8 cellular contexts compared by ENCODE assay signal in genomic region chr7:5429857-5430611, GRCh38. TPM values are rescaled to one million over a fixed set of nuclear protein-coding genes. Genes with fewer than 3 reads are reported as not detected.
DNase-seq lines count a peak whose midpoint lies in the region; FAIRE-seq and TF ChIP-seq lines count a peak whose summit lies in the region.

No MANE protein-coding gene starts in this region.

- WGBS in suprapubic skin: 16% methylated on average over 24 of the region's 30 CpGs

- H3K4me3 Mint-ChIP-seq in Calu3 (ENCODE audit: low read depth, unreplicated experiment): peak overlapping the region; percentile 99

- intact Hi-C loops in Calu3 (cut with micrococcal nuclease; ENCODE audit: unreplicated experiment): no loop called here

- no TSS peak for BruUV-seq in Calu3 (replicated peaks; lab: Mats Ljungman, UMichigan)

- H3K4me3 ChIP-seq in bronchial epithelial cell (ENCODE audit: low read depth, low read length): peak overlapping the region; percentile 86
- peak overlapping the region; percentile 82 for H3K4me3 ChIP-seq in suprapubic skin

- TF ChIP-seq POLR2A in suprapubic skin (IDR thresholded peaks at IDR 0.05): no peak
- no peak for TF ChIP-seq POLR2A in GM12892 (IDR thresholded peaks at IDR 0.05; ENCODE audit: low read depth, low read length)

- H3K27me3 ChIP-seq in bronchial epithelial cell (ENCODE audit: control insufficient read depth, insufficient read depth, low read length): no peaks in the 10 kb centered on the region
- no peaks in the 10 kb centered on the region for H3K27me3 ChIP-seq in suprapubic skin

- H3K4me1 ChIP-seq in suprapubic skin: peaks cover 27% of the 10 kb centered on the region

- peak; percentile 64 for DNase-seq in Calu3
- DNase-seq in LHCN-M2 (ENCODE audit: low read depth): peak; percentile 44
- peak; percentile 82 for DNase-seq in bronchial epithelial cell (ENCODE audit: low read depth)
- peak; percentile 84 for DNase-seq in left kidney (ENCODE audit: low read depth, low spot score)
- no peak for DNase-seq in suprapubic skin (ENCODE audit: low spot score in 2 of 2)
- DNase-seq in GM13976 (ENCODE audit: low spot score): no peak
- DNase-seq in GM12892 (ENCODE audit: insufficient read length): no peak
- DNase-seq in stimulated activated CD4-positive, alpha-beta T cell treated with anti-CD3 and anti-CD28 coated beads, Interleukin-4, amount 100 ng/mL, for 1 hour: no peak

- FAIRE-seq in bronchial epithelial cell (lab: Jason Lieb, UNC) (no peak), GM12892 (lab: Jason Lieb, UNC) (no peak)

- H3K4me1 Mint-ChIP-seq in Calu3 (ENCODE audit: low read depth, unreplicated experiment): peaks cover 24% of the 10 kb centered on the region

- H3K36me3 ChIP-seq in bronchial epithelial cell (ENCODE audit: control insufficient read depth, insufficient read depth, low read length) (peaks cover 6% of the 10 kb centered on the region), suprapubic skin (peaks cover 12% of the 10 kb centered on the region)

- peak overlapping the region; percentile 98 for H3K27ac ChIP-seq in suprapubic skin

- peak overlapping the region; percentile 89 for H3K27ac Mint-ChIP-seq in Calu3 (ENCODE audit: unreplicated experiment)

- no peak for TF ChIP-seq CTCF in Calu3 (IDR thresholded peaks at IDR 0.05; ENCODE audit: unreplicated experiment)
- no peak for TF ChIP-seq CTCF in bronchial epithelial cell (IDR thresholded peaks at IDR 0.05; ENCODE audit: insufficient read depth, low read length, severe bottlenecking)
- no peak for TF ChIP-seq CTCF in suprapubic skin (IDR thresholded peaks at IDR 0.05)
- no peak for TF ChIP-seq CTCF in GM13976 (IDR thresholded peaks at IDR 0.05; ENCODE audit: borderline replicate concordance, control extremely low read depth, extremely low read depth, insufficient read depth, missing control alignments)

- H3K9me3 ChIP-seq in suprapubic skin: peaks cover 3% of the 10 kb centered on the region

- TF ChIP-seq EP300 in suprapubic skin (IDR thresholded peaks at IDR 0.05): no peak

- CTCF ChIA-PET in Calu3 (lab: Charles Lee): interaction anchor here (0.6 to 1.7 kb wide), 5 partner anchors 11 to 190 kb away, joined by 3 to 5 read pairs (median 3); no protein-coding TSS in a partner anchor

- no peaks in the 10 kb centered on the region for H3K9me3 Mint-ChIP-seq in Calu3 (ENCODE audit: low read depth, unreplicated experiment)

- in situ Hi-C loops in GM13976 (cut with MboI; ENCODE audit: low sequenced_read_pairs, unreplicated experiment): no loop called here

- H3K36me3 Mint-ChIP-seq in Calu3 (ENCODE audit: insufficient read depth, unreplicated experiment): peaks cover 61% of the 10 kb centered on the region

- H3K27me3 Mint-ChIP-seq in Calu3 (ENCODE audit: unreplicated experiment): no peaks in the 10 kb centered on the region

RNA-seq across cellular contexts. Expression of gene TNRC18, which starts 6.4 kb away (rescaled TPM):
- total RNA-seq in Calu3 (2022) (213 and 218 TPM in 2 replicates), LHCN-M2 (2014; rRNA removed) (37.7 and 44.0 TPM in 2 replicates), bronchial epithelial cell (29.0 and 53.0 TPM in 2 replicates), suprapubic skin (100 to 1,000 TPM in 2 of 4 donors, 10 to 100 TPM in 2; 81.1 to 160 (median 104) TPM)
- 43.1 TPM for polyA plus RNA-seq in LHCN-M2 (2012)
- polyA plus RNA-seq in GM12892 (2012; ENCODE audit: missing spikeins): 8.6 TPM

Comparison
In these comparisons a context has a peak if more than half of its experiments do, and no peak if none do; other contexts are left out.
1. DNase-seq: peak in Calu3 (single experiment), LHCN-M2 (single experiment), bronchial epithelial cell (single experiment) and left kidney (single experiment); none in suprapubic skin (0 of 2), GM13976 (single experiment), GM12892 (single experiment) and stimulated activated CD4-positive, alpha-beta T cell treated with anti-CD3 and anti-CD28 coated beads, Interleukin-4, amount 100 ng/mL, for 1 hour (single experiment).